Comparison of ENCODE assay signal across 13 cellular contexts in genomic region chr12:32891956-32892355, GRCh38. TPM values are rescaled to one million over a fixed set of nuclear protein-coding genes. Genes with fewer than 3 reads are reported as not detected.
A peak's percentile ranks its signal among the peaks of the same experiment; 100 is the strongest.
DNase-seq lines count a peak whose midpoint lies in the region; ATAC-seq and TF ChIP-seq lines count a peak whose summit lies in the region.
"Had no signal": no experiment of that assay in that cellular context is flagged by ENCODE, and none has a peak within 500 bp of the region (broad histone marks: within the 10 kb centered on the region; RNA-seq: fewer than 3 reads in every experiment).

No MANE protein-coding gene starts in this region.

- peak overlapping the region in 3 of 4 donors; percentile 38 to 87 (median 40) for H3K27ac ChIP-seq in body of pancreas
- no peak overlapping the region for H3K27ac ChIP-seq in ovary

- TF ChIP-seq CTCF in AG10803 (conservative IDR thresholded peaks at IDR 0.05; ENCODE audit: low read length) (no peak), body of pancreas (IDR thresholded peaks at IDR 0.05) (no peak), ovary (IDR thresholded peaks at IDR 0.05) (no peak)

- H3K9me3 ChIP-seq in body of pancreas (no peaks in the 10 kb centered on the region), ovary (no peaks in the 10 kb centered on the region)
- H3K9me3 ChIP-seq: BE2C had no signal

- intact Hi-C loops in body of pancreas (cut with DNase I) (no loop called here), ovary (cut with DNase I) (loop anchor here in 1 of 4 donors (10.0 kb wide), 1 partner anchor 1237 kb away; the partner anchor contains the start of gene ETFBKMT)

- WGBS in body of pancreas, 2 donors = 55 to 57% methylated on average over 5 of the region's 5 CpGs
- WGBS in ovary, 3 donors = 37 to 59% (median 56%) methylated on average over 5 of the region's 5 CpGs

- H3K4me1 ChIP-seq in body of pancreas (peaks cover 40% of the 10 kb centered on the region), ovary (ENCODE audit: insufficient read depth) (peaks cover 4% of the 10 kb centered on the region)
- H3K4me1 ChIP-seq: BE2C had no signal

- H3K36me3 ChIP-seq in body of pancreas (replicated peaks in 1 of 2; ENCODE audit: insufficient read depth in 1 of 2, low read depth in 2 of 2) (no peaks in the 10 kb centered on the region), ovary (no peaks in the 10 kb centered on the region)
- H3K36me3 ChIP-seq: BE2C had no signal

- H3K4me3 ChIP-seq in AG10803 (ENCODE audit: low read length) = no peak overlapping the region
- no peak overlapping the region for H3K4me3 ChIP-seq in body of pancreas
- no peak overlapping the region for H3K4me3 ChIP-seq in ovary

- H3K27me3 ChIP-seq in body of pancreas (no peaks in the 10 kb centered on the region), ovary (no peaks in the 10 kb centered on the region)

- DNase-seq in AG10803 (ENCODE audit: low read depth) (peak; percentile 4), HS-5 (ENCODE audit: low read depth) (peak; percentile 53), body of pancreas (no peak), kidney glomerular epithelial cell (lab: John Stamatoyannopoulos, UW) (peak; percentile 79), ovary (no peak), AG08395 (ENCODE audit: low spot score) (no peak), DMS153 treated with DMSO at 0.1 percent for 48 hours (lab: John Stamatoyannopoulos, UW; ENCODE audit: unreplicated experiment) (no peak)
- DNase-seq in activated CD4-positive, alpha-beta T cell treated with anti-CD3 and anti-CD28 coated beads, Interleukin-2, amount 50 U/mL, for 4 hours = no peak
- DNase-seq: activated CD4-positive, alpha-beta T cell treated with anti-CD3 and anti-CD28 coated beads for 1 hour; BE2C; effector memory CD8-positive, alpha-beta T cell; kidney; SIG-M5 had no signal

- TF ChIP-seq POLR2A in body of pancreas (IDR thresholded peaks at IDR 0.05) = no peak
- no peak for TF ChIP-seq POLR2A in ovary (IDR thresholded peaks at IDR 0.05)

- no peak for TF ChIP-seq EP300 in ovary (IDR thresholded peaks at IDR 0.05)

- ATAC-seq in body of pancreas = no peak
- ATAC-seq: effector memory CD8-positive, alpha-beta T cell had no signal

RNA-seq across cellular contexts. Expression of gene PKP2, which starts 4.6 kb away (rescaled TPM):
- total RNA-seq in body of pancreas (10 to 100 TPM in 1 of 2 donors, 1 to 10 TPM in 1; 6.9 to 31.9 TPM), ovary (100 to 1,000 TPM in 1 of 7 donors, 10 to 100 TPM in 5, 1 to 10 TPM in 1; 7.4 to 124 (median 30.9) TPM)
- 10 to 100 TPM; 11.4 to 26.2 TPM for polyA plus RNA-seq in ovary

Comparison
In these comparisons a context has a peak if more than half of its experiments do, and no peak if none do; other contexts are left out.
1. DNase-seq: peak in AG10803 (single experiment), HS-5 (single experiment) and kidney glomerular epithelial cell (single experiment); none in body of pancreas (0 of 4), ovary (0 of 5), AG08395 (single experiment), DMS153 treated with DMSO at 0.1 percent for 48 hours (single experiment) and activated CD4-positive, alpha-beta T cell treated with anti-CD3 and anti-CD28 coated beads, Interleukin-2, amount 50 U/mL, for 4 hours (0 of 2).
2. H3K27ac ChIP-seq: peak in body of pancreas (3 of 4); none in ovary (0 of 2).